Comparison of ENCODE assay signal across 8 cellular contexts in the genomic region with DNA sequence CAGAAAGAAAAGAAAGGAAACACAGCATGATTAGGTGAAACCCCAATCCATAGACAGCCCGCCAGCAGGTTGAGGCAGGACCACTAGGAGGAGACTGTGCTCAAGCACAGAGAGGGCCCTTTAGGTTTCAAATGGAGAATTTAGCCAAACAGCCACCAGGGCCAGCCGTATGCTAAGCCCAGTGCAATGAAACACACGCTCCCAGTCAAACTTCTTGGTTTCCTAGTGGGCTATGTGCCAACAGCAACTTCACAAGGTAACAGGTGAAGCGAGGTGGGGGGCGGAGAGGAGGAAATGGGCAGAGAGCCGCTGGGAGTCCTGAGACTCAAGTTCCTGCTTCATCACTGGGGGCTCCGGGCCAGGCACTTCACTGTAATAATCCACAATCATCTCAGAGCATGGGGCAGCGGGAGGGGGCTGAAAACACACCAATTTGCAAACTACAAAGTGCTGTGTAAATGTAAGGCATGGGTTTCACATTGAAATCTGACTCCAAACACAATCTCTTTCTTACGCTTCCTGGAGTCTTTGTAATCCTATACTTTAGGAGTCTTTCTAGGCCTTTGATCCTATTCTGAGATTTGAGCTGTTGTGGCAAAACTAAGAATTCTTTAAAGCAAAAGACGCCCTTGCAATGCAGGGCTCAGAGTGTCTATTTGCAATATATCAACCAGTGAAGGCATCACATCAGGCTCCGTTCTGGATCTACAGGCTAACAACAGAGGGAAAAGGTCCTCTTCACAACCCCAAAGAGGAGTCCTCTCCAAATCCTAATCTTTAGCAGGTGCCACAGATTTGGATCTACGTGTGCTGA.
DNase-seq lines count a peak whose midpoint lies in the region; ATAC-seq and TF ChIP-seq lines count a peak whose summit lies in the region.

No MANE protein-coding gene starts in this region.

- H3K4me3 ChIP-seq in HAP-1 (no peak overlapping the region), iPS-18c (ENCODE audit: insufficient read depth, low read depth, low read length) (peak overlapping the region; percentile 0; the same call in 1 of the 2 replicates)

- in situ Hi-C loops in HAP-1 (cut with MboI; ENCODE audit: low sequenced_read_pairs): loop anchor here (5.0 to 10.0 kb wide), 2 partner anchors 121 to 208 kb away; no protein-coding TSS in a partner anchor

- H3K36me3 Mint-ChIP-seq in T-cell: peaks cover 20% of the 10 kb centered on the region

- H3K9me3 ChIP-seq in HAP-1 (no peaks in the 10 kb centered on the region), iPS-18c (ENCODE audit: control insufficient read depth, insufficient read depth, low read length) (peaks cover 6% of the 10 kb centered on the region)

- POLR2A ChIA-PET in T-cell (lab: Charles Lee): interaction anchor here in 1 of 2 donors (0.6 kb wide), 1 partner anchor 16 kb away, joined by 3 read pairs; no protein-coding TSS in a partner anchor

- H3K4me1 ChIP-seq in HAP-1: peaks cover 5% of the 10 kb centered on the region

- DNase-seq in HAP-1 (ENCODE audit: low spot score in 2 of 2) (peak; percentile 72 to 79), M059J (ENCODE audit: low read depth) (peak; percentile 63), T-cell (peak; percentile 33 to 73 (median 56)), NCI-H446 (lab: John Stamatoyannopoulos, UW) (no peak)
- peak; percentile 22 for DNase-seq in activated naive CD8-positive, alpha-beta T cell treated with anti-CD3 and anti-CD28 coated beads, Interleukin-2, amount 50 U/mL, for 16 hours (ENCODE audit: low read depth, low spot score)
- peak; percentile 33 to 55 for DNase-seq in stimulated activated CD4-positive, alpha-beta T cell treated with anti-CD3 and anti-CD28 coated beads, Interleukin-4, amount 100 ng/mL, for 48 hours (ENCODE audit: low read depth in 2 of 2)

- peaks cover 53 to 62% (median 60%) of the 10 kb centered on the region in 3 donors for H3K4me1 Mint-ChIP-seq in T-cell

- ATAC-seq in T-cell (replicated peaks in 1 of 4): peak; percentile 79 to 91 (median 84)

- H3K27me3 ChIP-seq in HAP-1 (ENCODE audit: low read depth): no peaks in the 10 kb centered on the region

- peak overlapping the region; percentile 95 to 97 for H3K27ac Mint-ChIP-seq in T-cell

- no peaks in the 10 kb centered on the region for H3K27me3 Mint-ChIP-seq in T-cell

- CTCF ChIA-PET in T-cell (lab: Charles Lee): interaction anchor here (0.6 to 5.6 kb wide), 14 partner anchors 10 to 650 kb away, joined by 3 to 66 read pairs (median 4); no protein-coding TSS in a partner anchor

- H3K36me3 ChIP-seq in HAP-1 (replicated peaks): no peaks in the 10 kb centered on the region

- peak; percentile 80 for TF ChIP-seq CTCF in GM12873 (IDR thresholded peaks at IDR 0.05; ENCODE audit: insufficient read depth, low read depth, low read length, missing control alignments)

- peak overlapping the region; percentile 69 to 80 (median 76) for H3K4me3 Mint-ChIP-seq in T-cell

- no peaks in the 10 kb centered on the region for H3K9me3 Mint-ChIP-seq in T-cell

Comparison
In these comparisons a context has a peak if more than half of its experiments do, and no peak if none do; other contexts are left out.
1. DNase-seq: peak in HAP-1 (2 of 2), M059J (single experiment), T-cell (34 of 34), activated naive CD8-positive, alpha-beta T cell treated with anti-CD3 and anti-CD28 coated beads, Interleukin-2, amount 50 U/mL, for 16 hours (single experiment) and stimulated activated CD4-positive, alpha-beta T cell treated with anti-CD3 and anti-CD28 coated beads, Interleukin-4, amount 100 ng/mL, for 48 hours (2 of 2); none in NCI-H446 (0 of 2).